ENCODE assay signal across 8 cellular contexts in the genomic region with DNA sequence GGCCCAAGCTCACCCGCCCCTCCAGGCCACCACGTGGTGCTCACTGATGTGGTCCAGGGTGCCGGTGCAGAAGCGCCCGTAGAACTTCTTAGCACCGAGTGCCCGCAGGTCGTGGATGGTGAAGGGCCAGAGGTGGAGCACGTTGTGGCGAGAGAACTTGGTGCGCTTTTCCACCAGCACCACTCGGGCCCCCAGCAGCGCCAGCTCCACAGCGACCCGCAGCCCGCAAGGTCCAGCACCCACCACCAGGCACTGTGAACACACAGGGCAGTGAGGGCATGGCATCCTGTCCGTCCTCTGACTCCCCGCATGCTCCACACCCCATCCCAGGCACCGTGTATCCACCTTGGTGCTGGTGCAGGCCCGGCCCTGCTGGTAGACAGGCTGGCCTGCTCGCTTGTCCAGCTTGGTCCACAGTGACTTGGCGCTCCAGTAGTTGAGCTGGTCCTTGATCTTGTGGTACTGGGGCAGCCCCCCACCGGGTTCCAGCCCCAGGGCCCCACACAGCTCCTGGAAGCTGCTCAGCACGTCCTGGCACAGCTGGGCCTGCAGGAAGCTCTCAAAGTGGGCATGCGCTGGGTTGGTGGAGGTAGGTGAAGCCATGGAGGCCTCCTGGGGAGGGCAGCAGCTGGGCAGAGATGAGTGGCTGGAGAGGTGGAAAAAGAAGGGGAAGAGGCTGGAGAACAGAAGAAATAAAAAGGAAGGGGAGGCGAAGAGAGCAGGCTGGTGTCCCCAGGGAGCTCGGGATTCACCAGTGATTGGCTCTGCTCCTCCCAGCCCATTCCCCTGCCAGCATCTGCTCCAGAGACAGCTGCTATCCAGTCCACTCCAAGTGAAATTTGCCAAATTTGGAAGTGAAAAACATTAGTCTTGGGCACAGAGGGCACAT. TPM values are rescaled to one million over a fixed set of nuclear protein-coding genes. Genes with fewer than 3 reads are reported as not detected.
DNase-seq lines count a peak whose midpoint lies in the region; ATAC-seq, FAIRE-seq and TF ChIP-seq lines count a peak whose summit lies in the region.

No MANE protein-coding gene starts in this region.

- H2AFZ ChIP-seq in GM23338, result peak overlapping the region; percentile 99; the same call in 1 of the 2 replicates

- H3K36me3 ChIP-seq in GM23338 (ENCODE audit: insufficient read depth) (no peaks in the 10 kb centered on the region), iPS-20b (ENCODE audit: insufficient read depth, low read depth, low read length) (peaks cover 29% of the 10 kb centered on the region)

- peak overlapping the region; percentile 76; the same call in 1 of the 2 replicates for H3K9ac ChIP-seq in iPS-20b (ENCODE audit: low read depth, low read length)

- no peak for ATAC-seq in A549
- no peak for ATAC-seq in GM23338

- H3K27me3 ChIP-seq in GM23338 (ENCODE audit: insufficient read depth), result no peaks in the 10 kb centered on the region; the same call in 1 of the 2 replicates
- peaks cover 14% of the 10 kb centered on the region; the same call in 1 of the 2 replicates for H3K27me3 ChIP-seq in iPS-20b (ENCODE audit: insufficient read depth, low read length)

- H3K36me3 Mint-ChIP-seq in GM23338 (ENCODE audit: low read depth), result no peaks in the 10 kb centered on the region; the same call in 1 of the 3 replicates
- H3K36me3 Mint-ChIP-seq in activated CD4-positive, alpha-beta memory T cell treated with anti-CD3 and anti-CD28 coated beads for 36 hours, result peaks cover 16% of the 10 kb centered on the region

- H3K9me3 ChIP-seq in A549 (no peaks in the 10 kb centered on the region), iPS-20b (ENCODE audit: insufficient read depth, low read depth, low read length) (no peaks in the 10 kb centered on the region)

- peaks cover 9% of the 10 kb centered on the region; the same call in 1 of the 2 replicates for H3F3A ChIP-seq in GM23338 (replicated peaks; ENCODE audit: low read depth)

- H3K4me1 ChIP-seq in A549, result peaks cover 14% of the 10 kb centered on the region; the same call in 1 of the 3 replicates
- H3K4me1 ChIP-seq in GM23338 (ENCODE audit: insufficient read depth), result peaks cover 30% of the 10 kb centered on the region
- H3K4me1 ChIP-seq in iPS-20b (ENCODE audit: insufficient read depth, low read length), result peaks cover 24% of the 10 kb centered on the region; the same call in 1 of the 2 replicates

- no peak for TF ChIP-seq CTCF in A549 (IDR thresholded peaks at IDR 0.05)
- TF ChIP-seq CTCF in GM23338 (conservative IDR thresholded peaks at IDR 0.05; ENCODE audit: low read depth in 2 of 2), result no peak

- no peak for FAIRE-seq in A549 (lab: Jason Lieb, UNC)

- H3K4me2 ChIP-seq in A549 (peak overlapping the region; percentile 92), GM23338 (peak overlapping the region; percentile 91)

- H3K4me1 Mint-ChIP-seq in GM23338, result peaks cover 39% of the 10 kb centered on the region
- peaks cover 61% of the 10 kb centered on the region for H3K4me1 Mint-ChIP-seq in activated CD4-positive, alpha-beta memory T cell treated with anti-CD3 and anti-CD28 coated beads for 36 hours (ENCODE audit: low read depth)

- no peak for TF ChIP-seq POLR2A in A549 (IDR thresholded peaks at IDR 0.05; ENCODE audit: low read length)

- TF ChIP-seq RAD21 in A549 (conservative IDR thresholded peaks at IDR 0.05 in 1 of 2, IDR thresholded peaks at IDR 0.05 in 1 of 2), result no peak

- H3K27ac ChIP-seq in A549 (no peak overlapping the region; a peak in 1 of 6 replicates), GM23338 (ENCODE audit: low read depth) (no peak overlapping the region), iPS-20b (ENCODE audit: low read length) (no peak overlapping the region)

- H3K27me3 Mint-ChIP-seq in GM23338 (ENCODE audit: insufficient read depth, low read depth, poor library complexity), result peaks cover 30% of the 10 kb centered on the region
- no peaks in the 10 kb centered on the region for H3K27me3 Mint-ChIP-seq in activated CD4-positive, alpha-beta memory T cell treated with anti-CD3 and anti-CD28 coated beads for 36 hours

- no peak for TF ChIP-seq EP300 in A549 (IDR thresholded peaks at IDR 0.05)

- intact Hi-C loops in activated CD4-positive, alpha-beta memory T cell treated with anti-CD3 and anti-CD28 coated beads for 36 hours (cut with micrococcal nuclease), result no loop called here

- CTCF ChIA-PET in A549 (lab: Yijun Ruan, JAX), result interaction anchor here (0.8 to 2.5 kb wide), 4 partner anchors 9 to 266 kb away, joined by 3 to 16 read pairs (median 5); a partner anchor contains a TSS
- CTCF ChIA-PET in activated CD4-positive, alpha-beta memory T cell treated with anti-CD3 and anti-CD28 coated beads for 36 hours (lab: Charles Lee), result interaction anchor here (2.1 to 5.4 kb wide), 2 partner anchors 10 to 13 kb away, joined by 6 to 37 read pairs; a partner anchor contains a TSS

- POLR2A ChIA-PET in A549 (lab: Yijun Ruan, JAX), result interaction anchor here (0.5 to 4.1 kb wide), 2 partner anchors 12 to 36 kb away, joined by 3 to 18 read pairs; a partner anchor contains a TSS
- POLR2A ChIA-PET in activated CD4-positive, alpha-beta memory T cell treated with anti-CD3 and anti-CD28 coated beads for 36 hours (lab: Charles Lee), result interaction anchor here (1.3 to 5.5 kb wide), 4 partner anchors 9 to 71 kb away, joined by 4 to 37 read pairs (median 10); a partner anchor contains a TSS

- H3K27ac Mint-ChIP-seq in GM23338, result no peak overlapping the region
- H3K27ac Mint-ChIP-seq in activated CD4-positive, alpha-beta memory T cell treated with anti-CD3 and anti-CD28 coated beads for 36 hours, result peak overlapping the region; percentile 90

- H3K9me3 Mint-ChIP-seq in GM23338, result no peaks in the 10 kb centered on the region
- no peaks in the 10 kb centered on the region for H3K9me3 Mint-ChIP-seq in activated CD4-positive, alpha-beta memory T cell treated with anti-CD3 and anti-CD28 coated beads for 36 hours

- H3K4me3 ChIP-seq in A549, result no peak overlapping the region
- H3K4me3 ChIP-seq in GM23338, result peak overlapping the region; percentile 94
- peak overlapping the region; percentile 89; the same call in 1 of the 2 replicates for H3K4me3 ChIP-seq in iPS-20b (ENCODE audit: low read length)

- WGBS in A549 (ENCODE audit: missing lambda C conversion rate), result 96% methylated on average over 15 of the region's 27 CpGs

- peaks cover 4% of the 10 kb centered on the region for H4K20me1 ChIP-seq in GM23338 (replicated peaks; ENCODE audit: insufficient read depth)

- H3K79me2 ChIP-seq in GM23338 (replicated peaks; ENCODE audit: insufficient read depth), result no peaks in the 10 kb centered on the region

- DNase-seq in A549 (ENCODE audit: low read depth in 1 of 2, low spot score in 1 of 2) (no peak), GM23338 (ENCODE audit: low spot score) (no peak), ureter (ENCODE audit: low spot score) (peak; percentile 71), SHP77 (lab: John Stamatoyannopoulos, UW) (no peak), T-helper 9 cell (no peak), NCI-H1048 (lab: John Stamatoyannopoulos, UW) (no peak)
- no peak for DNase-seq in activated CD4-positive, alpha-beta memory T cell treated with anti-CD3 and anti-CD28 coated beads for 36 hours

- peak overlapping the region; percentile 97 for H3K4me3 Mint-ChIP-seq in GM23338
- H3K4me3 Mint-ChIP-seq in activated CD4-positive, alpha-beta memory T cell treated with anti-CD3 and anti-CD28 coated beads for 36 hours, result peak overlapping the region; percentile 93

- no peaks in the 10 kb centered on the region for H3K9me2 ChIP-seq in GM23338 (ENCODE audit: insufficient read depth)

RNA-seq across cellular contexts. Expression of a gene that starts 1.7 kb away (rescaled TPM):
- polyA plus RNA-seq in A549 (2011; rRNA removed), result 14.1 and 14.9 TPM in 2 replicates
- 8.9 and 10.7 TPM in 2 replicates for polyA plus RNA-seq in A549 (2012; cell fraction: cytosol; rRNA removed)
- 105 and 108 TPM in 2 replicates for polyA plus RNA-seq in A549 (2012; cell fraction: nucleus; rRNA removed)
- polyA plus RNA-seq in A549 (2017; fragmentation: RNase III; extraction: RNeasy Plus Mini Kit Qiagen cat#74134 plus additional on column Dnase treatment), result 13.4 to 20.3 TPM (median 16.9 TPM) in 3 replicates
- 11.1 and 12.9 TPM in 2 replicates for polyA minus RNA-seq in A549 (2011; rRNA and poly(A)+ RNA removed)
- 77.8 TPM in 2 replicates for total RNA-seq in GM23338 (2014; rRNA removed; shearing (Covaris generic))
- 23.7 and 27.8 TPM in 2 replicates for polyA plus RNA-seq in GM23338 (2016; fragmentation: Nextera tagmentation; extraction: Ambion mirVana)
- 10 to 100 TPM; 39.4 to 45.0 TPM for total RNA-seq in activated CD4-positive, alpha-beta memory T cell treated with anti-CD3 and anti-CD28 coated beads for 36 hours
- 54.4 TPM for total RNA-seq in ureter

RNA-seq across cellular contexts. Expression of a gene that starts 13.3 kb away (rescaled TPM):
- polyA plus RNA-seq in A549 (2011; rRNA removed), result 9.6 and 13.1 TPM in 2 replicates
- 12.4 and 14.5 TPM in 2 replicates for polyA plus RNA-seq in A549 (2012; cell fraction: cytosol; rRNA removed)
- 20.1 and 21.3 TPM in 2 replicates for polyA plus RNA-seq in A549 (2012; cell fraction: nucleus; rRNA removed)
- 10.0 to 10.7 TPM (median 10.6 TPM) in 3 replicates for polyA plus RNA-seq in A549 (2017; fragmentation: RNase III; extraction: RNeasy Plus Mini Kit Qiagen cat#74134 plus additional on column Dnase treatment)
- 28.5 and 42.4 TPM in 2 replicates for polyA minus RNA-seq in A549 (2011; rRNA and poly(A)+ RNA removed)
- total RNA-seq in GM23338 (2014; rRNA removed; shearing (Covaris generic)), result 10.9 and 12.6 TPM in 2 replicates
- 4.9 and 5.6 TPM in 2 replicates for polyA plus RNA-seq in GM23338 (2016; fragmentation: Nextera tagmentation; extraction: Ambion mirVana)
- 1 to 10 TPM; 9.7 TPM for total RNA-seq in activated CD4-positive, alpha-beta memory T cell treated with anti-CD3 and anti-CD28 coated beads for 36 hours
- total RNA-seq in ureter, result 15.3 TPM

RNA-seq across cellular contexts. Expression of a gene that starts 13.4 kb away (rescaled TPM):
- polyA plus RNA-seq in A549 (2011; rRNA removed), result 4.4 and 5.0 TPM in 2 replicates
- polyA plus RNA-seq in A549 (2012; cell fraction: cytosol; rRNA removed), result 0.63 and 0.94 TPM in 2 replicates
- 0.22 and 0.24 TPM in 2 replicates for polyA plus RNA-seq in A549 (2012; cell fraction: nucleus; rRNA removed)
- 1.6 to 2.7 TPM (median 2.0 TPM) in 3 replicates for polyA plus RNA-seq in A549 (2017; fragmentation: RNase III; extraction: RNeasy Plus Mini Kit Qiagen cat#74134 plus additional on column Dnase treatment)
- 0.37 and 1.6 TPM in 2 replicates for polyA minus RNA-seq in A549 (2011; rRNA and poly(A)+ RNA removed)
- 1.5 and 1.7 TPM in 2 replicates for total RNA-seq in GM23338 (2014; rRNA removed; shearing (Covaris generic))
- polyA plus RNA-seq in GM23338 (2016; fragmentation: Nextera tagmentation; extraction: Ambion mirVana), result 0.54 and 1.7 TPM in 2 replicates
- total RNA-seq in activated CD4-positive, alpha-beta memory T cell treated with anti-CD3 and anti-CD28 coated beads for 36 hours, result under 1 TPM; 0.43 to 0.46 TPM
- total RNA-seq in ureter, result 2.9 TPM

RNA-seq across cellular contexts. Expression of a gene that starts 29.2 kb away (rescaled TPM):
- polyA plus RNA-seq in A549 (2011; rRNA removed), result 5.2 and 5.4 TPM in 2 replicates
- 1.7 and 2.1 TPM in 2 replicates for polyA plus RNA-seq in A549 (2012; cell fraction: cytosol; rRNA removed)
- 1.7 and 2.0 TPM in 2 replicates for polyA plus RNA-seq in A549 (2012; cell fraction: nucleus; rRNA removed)
- polyA plus RNA-seq in A549 (2017; fragmentation: RNase III; extraction: RNeasy Plus Mini Kit Qiagen cat#74134 plus additional on column Dnase treatment), result 4.3 to 4.5 TPM (median 4.5 TPM) in 3 replicates
- polyA minus RNA-seq in A549 (2011; rRNA and poly(A)+ RNA removed), result 6.7 and 7.4 TPM in 2 replicates
- total RNA-seq in GM23338 (2014; rRNA removed; shearing (Covaris generic)), result 22.0 and 26.6 TPM in 2 replicates
- 7.2 and 7.9 TPM in 2 replicates for polyA plus RNA-seq in GM23338 (2016; fragmentation: Nextera tagmentation; extraction: Ambion mirVana)
- total RNA-seq in activated CD4-positive, alpha-beta memory T cell treated with anti-CD3 and anti-CD28 coated beads for 36 hours, result 10 to 100 TPM; 10.9 to 11.8 TPM
- total RNA-seq in ureter, result 13.3 TPM
